In the genomic region with DNA sequence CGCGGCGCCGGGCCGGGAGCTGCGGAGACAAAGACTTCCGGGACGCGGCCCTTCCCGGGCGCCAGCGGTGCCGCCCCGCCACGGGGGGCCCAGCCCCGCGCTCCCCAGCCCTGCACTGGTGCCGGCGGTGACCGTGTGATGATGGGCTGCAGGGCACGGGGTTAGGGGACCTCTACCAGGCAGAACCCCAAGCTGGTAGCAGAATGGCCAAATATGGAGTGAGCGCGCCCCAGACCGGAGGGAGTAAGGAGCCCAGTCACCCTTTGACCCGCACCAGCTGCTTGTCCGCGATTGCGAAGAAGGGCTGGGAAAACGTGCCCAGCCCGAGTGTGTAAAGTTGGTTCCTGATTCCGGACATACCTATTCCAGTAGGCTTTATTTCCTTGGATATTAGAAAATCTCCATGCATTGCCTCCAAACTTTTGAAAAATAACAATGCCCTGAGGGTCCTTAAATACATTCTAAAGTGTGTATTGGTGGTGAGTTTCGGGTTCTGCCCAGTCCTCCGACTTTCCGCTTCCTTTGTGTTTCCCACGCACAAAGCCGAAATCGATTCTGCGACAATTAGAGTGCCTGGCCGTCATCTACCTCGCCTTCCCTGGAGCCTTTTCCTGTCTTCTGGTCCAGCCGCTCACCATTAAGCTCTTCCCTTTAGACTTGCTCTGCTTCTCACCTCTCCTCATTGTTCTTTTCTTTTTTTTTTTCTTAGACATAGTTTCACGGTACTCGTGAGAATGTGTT, we compare ENCODE assay signal across 8 cellular contexts. TPM values are rescaled to one million over a fixed set of nuclear protein-coding genes. Genes with fewer than 3 reads are reported as not detected.
A peak's percentile ranks its signal among the peaks of the same experiment; 100 is the strongest.
DNase-seq lines count a peak whose midpoint lies in the region; ATAC-seq and TF ChIP-seq lines count a peak whose summit lies in the region.

No MANE protein-coding gene starts in this region.

- H3K27me3 ChIP-seq in RWPE2 (ENCODE audit: insufficient read depth, poor library complexity, severe bottlenecking) (no peaks in the 10 kb centered on the region), left lung (no peaks in the 10 kb centered on the region)

- H3K4me3 ChIP-seq in RWPE2 (ENCODE audit: severe bottlenecking) (peak overlapping the region; percentile 92), choroid plexus epithelial cell (ENCODE audit: low read depth, low read length) (peak overlapping the region; percentile 73), left lung (peak overlapping the region; percentile 89 to 93)

- DNase-seq in GM03348 (ENCODE audit: low spot score) (peak; percentile 80), HT-29 (ENCODE audit: low spot score) (peak; percentile 38), RWPE2 (ENCODE audit: low spot score) (no peak), choroid plexus epithelial cell (ENCODE audit: low read depth) (peak; percentile 50), left lung (peak; percentile 81 to 93), cortex of kidney (lab: John Stamatoyannopoulos, UW) (no peak)
- DNase-seq in stimulated activated naive CD4-positive, alpha-beta T cell treated with Interleukin-2 at 50 U/mL for 16 hours (lab: John Stamatoyannopoulos, UW): peak; percentile 9

- H3K4me1 ChIP-seq in RWPE2 (ENCODE audit: insufficient read depth, poor library complexity, severe bottlenecking) (peaks cover 11% of the 10 kb centered on the region), left lung (peaks cover 5 to 35% of the 10 kb centered on the region in 2 donors)

- H3K27ac ChIP-seq in RWPE2 (ENCODE audit: poor library complexity, severe bottlenecking): peak overlapping the region; percentile 38
- peak overlapping the region; percentile 81 to 97 for H3K27ac ChIP-seq in left lung

- peak; percentile 38 for ATAC-seq in GM21515 (IDR thresholded peaks at IDR 0.05; ENCODE audit: unreplicated experiment)
- peak; percentile 24 for ATAC-seq in RWPE2 (ENCODE audit: low read depth)
- ATAC-seq in left lung: peak; percentile 72

- H3K36me3 ChIP-seq in RWPE2 (ENCODE audit: low read depth) (0 out of 2 replicates have a peak, but pooled peaks cover 5% of the 10 kb centered on the region), left lung (peaks cover 0 to 5% of the 10 kb centered on the region in 2 donors)

- intact Hi-C loops in left lung (cut with DNase I): no loop called here

- H3K9me3 ChIP-seq in RWPE2 (ENCODE audit: severe bottlenecking) (no peaks in the 10 kb centered on the region), left lung (no peaks in the 10 kb centered on the region)

- no peak for TF ChIP-seq CTCF in RWPE2 (IDR thresholded peaks at IDR 0.05; ENCODE audit: poor library complexity, severe bottlenecking)
- no peak for TF ChIP-seq CTCF in choroid plexus epithelial cell (conservative IDR thresholded peaks at IDR 0.05; ENCODE audit: low read depth, low read length)
- TF ChIP-seq CTCF in left lung (IDR thresholded peaks at IDR 0.05): no peak

RNA-seq across cellular contexts. Expression of a gene that starts 1.1 kb away (rescaled TPM):
- 25.0 and 25.4 TPM in 2 replicates for total RNA-seq in HT-29 (2014; rRNA removed; shearing (Covaris generic))
- 10 to 100 TPM; 39.1 to 40.2 TPM for total RNA-seq in left lung

RNA-seq across cellular contexts. Expression of a gene that starts 41.6 kb away (rescaled TPM):
- 22.1 and 24.7 TPM in 2 replicates for total RNA-seq in HT-29 (2014; rRNA removed; shearing (Covaris generic))
- total RNA-seq in left lung: 10 to 100 TPM; 29.3 to 31.8 TPM

Comparison
In these comparisons a context has a peak if more than half of its experiments do, and no peak if none do; other contexts are left out.
1. DNase-seq: peak in GM03348 (single experiment), HT-29 (single experiment), choroid plexus epithelial cell (single experiment), left lung (2 of 2) and stimulated activated naive CD4-positive, alpha-beta T cell treated with Interleukin-2 at 50 U/mL for 16 hours (single experiment); none in RWPE2 (single experiment) and cortex of kidney (single experiment).
2. Peak in every context shown above with its lines, with median percentiles within 50 percentile points of each other: ATAC-seq and H3K4me3 ChIP-seq.